Comparison of ENCODE assay signal across 2 cellular contexts in genomic region chr4:81130569-81130968, GRCh38.
TF ChIP-seq lines count a peak whose summit lies in the region.

No MANE protein-coding gene starts in this region.

TF ChIP-seq in IMR-90, 13 proteins besides CTCF, POLR2A, EP300 and RAD21 (continued from another document):
- no peak for TF ChIP-seq ELK1 (IDR thresholded peaks at IDR 0.05; ENCODE audit: borderline replicate concordance, low read depth, low read length)
- TF ChIP-seq BHLHE40 (IDR thresholded peaks at IDR 0.05; ENCODE audit: low read depth, low read length), result no peak
- TF ChIP-seq FOS (IDR thresholded peaks at IDR 0.05; ENCODE audit: low read depth, low read length), result no peak
- no peak for TF ChIP-seq SMC3 (IDR thresholded peaks at IDR 0.05; ENCODE audit: low read depth, low read length)
- TF ChIP-seq MAZ (IDR thresholded peaks at IDR 0.05; ENCODE audit: borderline replicate concordance, low read depth, low read length), result no peak
- TF ChIP-seq RCOR1 (IDR thresholded peaks at IDR 0.05; ENCODE audit: insufficient replicate concordance, low read length), result no peak
- no peak for TF ChIP-seq CHD1 (IDR thresholded peaks at IDR 0.05; ENCODE audit: low read depth, low read length)
- TF ChIP-seq RFX5 (IDR thresholded peaks at IDR 0.05; ENCODE audit: low read depth, low read length), result no peak
TF ChIP-seq in IMR-90: peak in this region for 0.

TF ChIP-seq in WTC11, 78 proteins besides CTCF, POLR2A, EP300 and RAD21 (continued from another document):
- TF ChIP-seq ZBTB43 (CRISPR knock-in tag; IDR thresholded peaks at IDR 0.05) (no peak), ELF4 (CRISPR knock-in tag; IDR thresholded peaks at IDR 0.05; ENCODE audit: low read depth) (no peak), CREB1 (CRISPR knock-in tag; IDR thresholded peaks at IDR 0.05) (no peak), EMX1 (CRISPR knock-in tag; IDR thresholded peaks at IDR 0.05) (no peak), ETV6 (CRISPR knock-in tag; IDR thresholded peaks at IDR 0.05) (no peak), MYBL2 (CRISPR knock-in tag; IDR thresholded peaks at IDR 0.05) (no peak), RELA (CRISPR knock-in tag; IDR thresholded peaks at IDR 0.05; ENCODE audit: borderline replicate concordance) (no peak), TCF7 (CRISPR knock-in tag; IDR thresholded peaks at IDR 0.05; ENCODE audit: low read depth) (no peak), CBFB (CRISPR knock-in tag; IDR thresholded peaks at IDR 0.05; ENCODE audit: low read depth) (no peak), SP1 (CRISPR knock-in tag; conservative IDR thresholded peaks at IDR 0.05) (no peak), HMGA2 (CRISPR knock-in tag; IDR thresholded peaks at IDR 0.05) (no peak), ZNF121 (CRISPR knock-in tag; IDR thresholded peaks at IDR 0.05) (no peak), ATF2 (CRISPR knock-in tag; IDR thresholded peaks at IDR 0.05; ENCODE audit: borderline replicate concordance, low read depth) (no peak), AR (CRISPR knock-in tag; IDR thresholded peaks at IDR 0.05) (no peak), NR2C2 (CRISPR knock-in tag; IDR thresholded peaks at IDR 0.05) (no peak)
